ENCODE assay signal across 1 cellular context in the genomic region with DNA sequence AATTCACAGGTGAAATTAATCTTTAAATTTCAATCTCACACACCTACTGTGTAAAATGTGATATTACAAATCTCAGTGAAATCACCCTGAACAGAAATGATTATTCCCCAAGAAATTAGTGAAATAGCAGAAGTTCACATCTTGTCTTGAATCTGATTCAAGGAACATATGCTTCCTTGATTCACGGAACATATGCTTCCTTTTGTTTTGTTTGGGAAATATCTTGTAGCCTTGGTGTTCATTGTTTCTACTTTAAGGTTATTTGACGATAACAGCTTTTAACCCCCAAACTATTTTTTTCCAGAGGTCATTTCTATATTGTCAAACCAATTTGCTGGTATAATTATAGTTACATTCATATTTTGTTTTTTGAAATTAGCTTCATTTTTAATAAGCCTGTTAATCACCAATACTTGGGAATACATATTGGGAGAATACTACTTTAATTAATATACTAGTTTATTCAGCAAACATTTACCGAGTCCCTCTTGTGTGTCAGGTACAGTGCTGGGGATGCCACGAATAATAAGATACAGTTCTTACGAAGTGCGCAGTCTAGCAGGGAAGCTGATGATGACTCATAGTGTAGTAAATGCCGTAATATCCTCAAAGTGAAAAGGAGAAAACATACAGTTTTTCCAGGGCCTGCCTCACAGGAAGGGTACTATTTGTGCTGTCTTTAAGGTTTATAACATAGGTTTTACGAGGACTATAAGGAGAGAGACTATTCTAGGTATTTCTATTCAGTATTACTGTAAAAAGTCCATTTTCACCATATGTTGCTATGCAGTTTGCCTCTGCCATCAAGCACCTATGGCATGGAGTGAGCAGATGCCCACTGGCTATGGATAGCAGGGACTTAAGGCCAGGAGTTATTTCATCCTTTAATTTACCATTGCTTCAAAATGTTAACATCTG.
TF ChIP-seq lines count a peak whose summit lies in the region.

No MANE protein-coding gene starts in this region.

TF ChIP-seq in A549, 52 proteins besides CTCF, POLR2A, EP300 and RAD21 (continued from another document):
- TF ChIP-seq FOSL2 (IDR thresholded peaks at IDR 0.05) (no peak), FOSL2 (CRISPR knock-in tag; IDR thresholded peaks at IDR 0.05) (peak; percentile 47; the same call in 1 of the 2 replicates)
